In genomic region chr22:43945632-43946390, GRCh38 we compare ENCODE assay signal across 9 cellular contexts. TPM values are rescaled to one million over a fixed set of nuclear protein-coding genes. Genes with fewer than 3 reads are reported as not detected.
DNase-seq lines count a peak whose midpoint lies in the region; ATAC-seq and TF ChIP-seq lines count a peak whose summit lies in the region.
"Had no signal": no experiment of that assay in that cellular context is flagged by ENCODE, and none has a peak within 500 bp of the region (broad histone marks: within the 10 kb centered on the region; RNA-seq: fewer than 3 reads in every experiment).

No MANE protein-coding gene starts in this region.

- H2BK5ac ChIP-seq in IMR-90 (ENCODE audit: low read depth, low read length, poor library complexity, severe bottlenecking), result no peak overlapping the region

- no peak for TF ChIP-seq POLR2A in IMR-90 (IDR thresholded peaks at IDR 0.05; ENCODE audit: low read depth, low read length)

- no peak overlapping the region for H3K18ac ChIP-seq in IMR-90 (ENCODE audit: low read depth, low read length)

- H3K9me3 ChIP-seq in IMR-90 (ENCODE audit: control insufficient read depth, insufficient read depth, low read length) (no peaks in the 10 kb centered on the region), hepatocyte (ENCODE audit: low read depth) (no peaks in the 10 kb centered on the region)

- H3K9ac ChIP-seq in IMR-90 (ENCODE audit: low read depth, low read length), result no peak overlapping the region

- H4K5ac ChIP-seq in IMR-90 (ENCODE audit: low read depth, low read length), result no peak overlapping the region

- no peak overlapping the region for H3K56ac ChIP-seq in IMR-90 (ENCODE audit: extremely low read depth, insufficient read depth, low read length)

- CTCF ChIA-PET in IMR-90 (lab: Yijun Ruan, JAX), result interaction anchor here (0.6 to 1.9 kb wide), 12 partner anchors 9 to 120 kb away, joined by 3 to 7 read pairs (median 4); partner anchors contain the start of gene SAMM50

- BruUV-seq in IMR-90 (replicated peaks; lab: Mats Ljungman, UMichigan), result no TSS peak

- in situ Hi-C loops in IMR-90 (cut with MboI; ENCODE audit: low sequenced_read_pairs), result no loop called here

- H4K8ac ChIP-seq in IMR-90 (ENCODE audit: low read depth in 2 of 2, low read length in 2 of 2), result no peak overlapping the region

- intact Hi-C loops in IMR-90 (cut with micrococcal nuclease), result loop anchor here (2.0 to 5.0 kb wide), 4 partner anchors 44 to 557 kb away; no protein-coding TSS in a partner anchor

- peak; percentile 72 for TF ChIP-seq RAD21 in IMR-90 (IDR thresholded peaks at IDR 0.05; ENCODE audit: low read length)

- peaks cover 10% of the 10 kb centered on the region for H3K36me3 ChIP-seq in IMR-90 (ENCODE audit: control insufficient read depth, insufficient read depth, low read length)
- no peaks in the 10 kb centered on the region for H3K36me3 ChIP-seq in hepatocyte (replicated peaks; ENCODE audit: insufficient read depth, low read depth)

- no peak overlapping the region for H2AK5ac ChIP-seq in IMR-90 (ENCODE audit: low read depth, low read length)

- no peak overlapping the region for H2BK15ac ChIP-seq in IMR-90 (ENCODE audit: low read depth, low read length)

- dilution Hi-C loops in IMR-90 (cut with HindIII; ENCODE audit: low sequenced_read_pairs, unreplicated experiment), result no loop called here

- H3K4me3 ChIP-seq in IMR-90 (ENCODE audit: insufficient read depth, low read depth, low read length), result no peak overlapping the region
- no peak overlapping the region for H3K4me3 ChIP-seq in hepatocyte

- H3K9me2 ChIP-seq in hepatocyte (replicated peaks; ENCODE audit: insufficient read depth), result no peaks in the 10 kb centered on the region

- ATAC-seq in IMR-90 (ENCODE audit: low read depth) (peak; percentile 100), GM18520 (IDR thresholded peaks at IDR 0.05; ENCODE audit: unreplicated experiment) (no peak), HG03196 (IDR thresholded peaks at IDR 0.05; ENCODE audit: unreplicated experiment) (no peak)

- H3K79me1 ChIP-seq in IMR-90 (ENCODE audit: low read depth in 1 of 2, low read length in 2 of 2), result no peaks in the 10 kb centered on the region

- no peak overlapping the region for H3K4ac ChIP-seq in IMR-90 (ENCODE audit: low read depth, low read length)

- H4K20me1 ChIP-seq in IMR-90 (ENCODE audit: insufficient read depth, low read length) (no peaks in the 10 kb centered on the region), hepatocyte (ENCODE audit: insufficient read depth, poor library complexity, severe bottlenecking) (no peaks in the 10 kb centered on the region)

- peak; percentile 79 for TF ChIP-seq CTCF in IMR-90 (conservative IDR thresholded peaks at IDR 0.05; ENCODE audit: low read depth, low read length)
- TF ChIP-seq CTCF in hepatocyte (IDR thresholded peaks at IDR 0.05; ENCODE audit: poor library complexity), result peak; percentile 56

- POLR2A ChIA-PET in IMR-90 (lab: Charles Lee; ENCODE audit: unreplicated experiment), result no interaction called here

- no peak overlapping the region for H3K27ac ChIP-seq in IMR-90 (ENCODE audit: insufficient read depth, low read length)
- no peak overlapping the region for H3K27ac ChIP-seq in hepatocyte

- peak; percentile 83 for DNase-seq in DMS53 (lab: John Stamatoyannopoulos, UW)
- peak; percentile 59 for DNase-seq in IMR-90
- DNase-seq in T-helper 1 cell, result peak; percentile 24 to 62 (median 42)
- peak; percentile 35 for DNase-seq in amniotic stem cell (lab: John Stamatoyannopoulos, UW)
- peak; percentile 79 for DNase-seq in hepatocyte (ENCODE audit: low spot score)
- DNase-seq in stimulated activated CD4-positive, alpha-beta T cell treated with anti-CD3 and anti-CD28 coated beads, Interleukin-15, amount 100 ng/mL, for 1 hour (ENCODE audit: low read depth in 1 of 2, low spot score in 1 of 2), result peak; percentile 31 to 52

- H3K27me3 ChIP-seq in IMR-90 (ENCODE audit: control insufficient read depth, insufficient read depth, low read length) (no peaks in the 10 kb centered on the region), hepatocyte (no peaks in the 10 kb centered on the region)

- peak overlapping the region; percentile 79 for H2AFZ ChIP-seq in IMR-90 (replicated peaks; ENCODE audit: low read length, poor library complexity)
- no peak overlapping the region for H2AFZ ChIP-seq in hepatocyte

- no peak overlapping the region for H3K23ac ChIP-seq in IMR-90 (ENCODE audit: low read depth, low read length)

- 49% methylated on average over 7 of the region's 12 CpGs; no CpG with 5 or more reads in 1 of the 2 experiments for WGBS in IMR-90 (ENCODE audit: extremely low coverage in 2 of 2, insufficient read length in 1 of 2), 2 experiments
- 62% methylated on average over 12 of the region's 12 CpGs for WGBS in hepatocyte (ENCODE audit: low lambda C conversion rate, missing lambda C conversion rate)

- peak overlapping the region; percentile 84 for H2AK9ac ChIP-seq in IMR-90 (replicated peaks; ENCODE audit: low read depth, low read length, poor library complexity)

- H3K9me1 ChIP-seq in IMR-90 (ENCODE audit: insufficient read depth, low read length), result no peaks in the 10 kb centered on the region

- H2BK120ac ChIP-seq in IMR-90 (ENCODE audit: low read depth, low read length), result no peak overlapping the region

- H3K4me2 ChIP-seq in IMR-90 (ENCODE audit: low read depth, low read length) (no peak overlapping the region), hepatocyte (no peak overlapping the region)

- H4K91ac ChIP-seq in IMR-90 (ENCODE audit: insufficient read depth, low read depth, low read length), result no peak overlapping the region

- H3K14ac ChIP-seq in IMR-90 (replicated peaks; ENCODE audit: low read depth, low read length), result no peak overlapping the region

- no peaks in the 10 kb centered on the region for H3K79me2 ChIP-seq in hepatocyte

- no peak overlapping the region for H2BK20ac ChIP-seq in IMR-90 (ENCODE audit: low read depth, low read length)

- H3K4me1 ChIP-seq in IMR-90 (ENCODE audit: control insufficient read depth, insufficient read depth, low read length), result no peaks in the 10 kb centered on the region
- no peaks in the 10 kb centered on the region for H3K4me1 ChIP-seq in hepatocyte (ENCODE audit: insufficient read depth)

TF ChIP-seq in IMR-90, 13 proteins besides CTCF, POLR2A, EP300 and RAD21:
- peak; percentile 67 for TF ChIP-seq SMC3 (IDR thresholded peaks at IDR 0.05; ENCODE audit: low read depth, low read length)
- TF ChIP-seq FOS (IDR thresholded peaks at IDR 0.05; ENCODE audit: low read depth, low read length), result no peak
- 0 out of 2 replicates have a peak, but pooled peaks have one; percentile 23 for TF ChIP-seq MAZ (IDR thresholded peaks at IDR 0.05; ENCODE audit: borderline replicate concordance, low read depth, low read length)

RNA-seq across cellular contexts. Expression of gene SAMM50, which starts 9.4 kb away (rescaled TPM):
- 43.7 and 60.0 TPM in 2 replicates for total RNA-seq in IMR-90 (2012; rRNA removed)
- polyA plus RNA-seq in IMR-90 (2012; rRNA removed), result 37.4 and 40.6 TPM in 2 replicates
- 23.4 and 23.6 TPM in 2 replicates for polyA plus RNA-seq in IMR-90 (2012; cell fraction: cytosol; rRNA removed)
- polyA plus RNA-seq in IMR-90 (2012; cell fraction: nucleus; rRNA removed; ENCODE audit: low replicate concordance), result 14.2 and 34.8 TPM in 2 replicates
- total RNA-seq in hepatocyte, result 37.6 and 52.7 TPM in 2 replicates
- polyA plus RNA-seq in hepatocyte, result 48.2 and 53.5 TPM in 2 replicates

RNA-seq across cellular contexts. Expression of gene PNPLA3, which starts 22.2 kb away (rescaled TPM):
- total RNA-seq in IMR-90 (2012; rRNA removed) (3.3 and 3.6 TPM in 2 replicates), hepatocyte (14.4 and 17.1 TPM in 2 replicates)
- polyA plus RNA-seq in IMR-90 (2012; rRNA removed) (7.5 and 8.4 TPM in 2 replicates), hepatocyte (17.3 and 18.9 TPM in 2 replicates)
- 3.1 and 4.0 TPM in 2 replicates for polyA plus RNA-seq in IMR-90 (2012; cell fraction: cytosol; rRNA removed)
- 25.4 and 30.2 TPM in 2 replicates for polyA plus RNA-seq in IMR-90 (2012; cell fraction: nucleus; rRNA removed; ENCODE audit: low replicate concordance)

RNA-seq across cellular contexts. Expression of gene PNPLA5, which starts 54.0 kb away (rescaled TPM):
- total RNA-seq in IMR-90 (2012; rRNA removed) (0.18 TPM in 1 of 2 replicates, not detected in the other), hepatocyte (0.57 TPM in 1 of 2 replicates, not detected in the other)
- polyA plus RNA-seq in IMR-90 (2012; rRNA removed) (0.13 and 0.44 TPM in 2 replicates), hepatocyte (0.11 and 0.45 TPM in 2 replicates)
- 0.29 and 0.50 TPM in 2 replicates for polyA plus RNA-seq in IMR-90 (2012; cell fraction: cytosol; rRNA removed)
- polyA plus RNA-seq in IMR-90 (2012; cell fraction: nucleus; rRNA removed; ENCODE audit: low replicate concordance), result 0.65 TPM in 2 replicates
- total RNA-seq: T-helper 2 cell treated with Interferon-gamma antibody and Interleukin-4, amounts not matched to agents 100 ng/mL and 5 ng/mL, for 36 hours had no signal
